Comparison of ENCODE assay signal across 8 cellular contexts in the genomic region with DNA sequence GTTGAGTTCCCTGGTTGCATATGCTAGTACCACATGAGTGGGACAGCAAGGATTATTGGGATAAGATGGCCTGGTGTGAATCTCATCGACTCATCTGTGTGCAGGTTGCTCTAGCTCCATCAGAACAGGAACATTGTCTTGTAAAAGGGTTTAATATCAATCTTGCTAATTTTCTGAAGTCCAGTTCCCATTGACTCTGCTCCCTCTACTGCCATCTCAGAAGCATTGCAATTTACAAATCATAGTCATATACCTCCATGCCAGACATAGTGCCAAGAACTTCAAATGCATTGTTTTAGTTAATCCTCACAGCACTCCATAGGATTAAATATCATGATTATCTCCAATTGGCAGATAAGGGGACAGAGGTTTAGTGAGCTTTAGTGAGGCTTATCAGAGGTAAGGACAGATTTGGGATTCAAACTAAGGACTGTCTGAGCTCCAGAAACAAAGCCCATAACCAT. TPM values are rescaled to one million over a fixed set of nuclear protein-coding genes. Genes with fewer than 3 reads are reported as not detected.
A peak's percentile ranks its signal among the peaks of the same experiment; 100 is the strongest.
DNase-seq lines count a peak whose midpoint lies in the region; ATAC-seq and TF ChIP-seq lines count a peak whose summit lies in the region.

No MANE protein-coding gene starts in this region.

- TF ChIP-seq CTCF in DND-41 (IDR thresholded peaks at IDR 0.05; ENCODE audit: borderline replicate concordance, extremely low read depth, low read length, poor library complexity, severe bottlenecking) (peak; percentile 94), GM20000 (IDR thresholded peaks at IDR 0.05; ENCODE audit: extremely low read depth, missing control alignments) (peak; percentile 49), MM.1S (IDR thresholded peaks at IDR 0.05; ENCODE audit: low read length) (peak; percentile 80), foreskin keratinocyte (conservative IDR thresholded peaks at IDR 0.05) (peak; percentile 80), tibial artery (IDR thresholded peaks at IDR 0.05) (peak; percentile 21 to 33), coronary artery (IDR thresholded peaks at IDR 0.05) (no peak)

- peak overlapping the region; percentile 42 for H2AFZ ChIP-seq in DND-41 (ENCODE audit: low read depth, low read length)
- H2AFZ ChIP-seq in MM.1S (ENCODE audit: low read length) = no peak overlapping the region

- no peaks in the 10 kb centered on the region for H3K9me3 Mint-ChIP-seq in T-helper 2 cell treated with Interferon-gamma antibody and Interleukin-4, amounts not matched to agents 5 μg/mL and 100 μg/mL, for 36 hours

- H4K20me1 ChIP-seq in DND-41 (ENCODE audit: insufficient read depth, low read length) = no peaks in the 10 kb centered on the region
- H4K20me1 ChIP-seq in MM.1S (ENCODE audit: insufficient read depth, low read length) = no peaks in the 10 kb centered on the region

- H3K9me3 ChIP-seq in DND-41 (ENCODE audit: insufficient read depth, low read length, severe bottlenecking) (no peaks in the 10 kb centered on the region), MM.1S (replicated peaks; ENCODE audit: insufficient read depth, low read length) (no peaks in the 10 kb centered on the region), tibial artery (no peaks in the 10 kb centered on the region)

- DNase-seq in DND-41 = peak; percentile 16
- DNase-seq in GM20000 (ENCODE audit: low spot score) = peak; percentile 52
- DNase-seq in MM.1S = peak; percentile 63
- DNase-seq in T-helper 2 cell treated with Interferon-gamma antibody and Interleukin-4, amounts not matched to agents 5 μg/mL and 100 μg/mL, for 36 hours (ENCODE audit: low spot score) = no peak
- no peak for DNase-seq in foreskin keratinocyte
- no peak for DNase-seq in tibial artery
- no peak for DNase-seq in coronary artery (ENCODE audit: low spot score)

- H3K4me1 Mint-ChIP-seq in T-helper 2 cell treated with Interferon-gamma antibody and Interleukin-4, amounts not matched to agents 5 μg/mL and 100 μg/mL, for 36 hours (ENCODE audit: low read depth) = peaks cover 57% of the 10 kb centered on the region

- H3K9ac ChIP-seq in DND-41 (ENCODE audit: low read depth, low read length) = no peak overlapping the region
- H3K9ac ChIP-seq in MM.1S (ENCODE audit: low read length) = no peak overlapping the region

- H3K27me3 Mint-ChIP-seq in T-helper 2 cell treated with Interferon-gamma antibody and Interleukin-4, amounts not matched to agents 5 μg/mL and 100 μg/mL, for 36 hours (ENCODE audit: low read depth) = peaks cover 2% of the 10 kb centered on the region

- H3K27me3 ChIP-seq in DND-41 (ENCODE audit: insufficient read depth, low read length, poor library complexity) = no peaks in the 10 kb centered on the region
- H3K27me3 ChIP-seq in MM.1S (replicated peaks; ENCODE audit: insufficient read depth, low read length) = no peaks in the 10 kb centered on the region
- H3K27me3 ChIP-seq in foreskin keratinocyte = no peaks in the 10 kb centered on the region
- H3K27me3 ChIP-seq in tibial artery = peaks cover 0 to 3% of the 10 kb centered on the region in 2 donors

- H3K4me1 ChIP-seq in DND-41 (ENCODE audit: insufficient read depth, low read length) = peaks cover 20% of the 10 kb centered on the region
- H3K4me1 ChIP-seq in MM.1S (ENCODE audit: low read length) = peaks cover 28% of the 10 kb centered on the region
- no peaks in the 10 kb centered on the region for H3K4me1 ChIP-seq in foreskin keratinocyte
- peaks cover 0 to 10% (median 3%) of the 10 kb centered on the region in 4 donors for H3K4me1 ChIP-seq in tibial artery

- H3K4me3 Mint-ChIP-seq in T-helper 2 cell treated with Interferon-gamma antibody and Interleukin-4, amounts not matched to agents 5 μg/mL and 100 μg/mL, for 36 hours = peak overlapping the region; percentile 44

- H3F3A ChIP-seq in MM.1S (ENCODE audit: insufficient read depth, low read length) = peaks cover 12% of the 10 kb centered on the region

- H3K4me2 ChIP-seq in DND-41 (ENCODE audit: insufficient read depth, low read length) (no peak overlapping the region), MM.1S (ENCODE audit: low read depth, low read length) (no peak overlapping the region)

- H3K79me2 ChIP-seq in DND-41 (ENCODE audit: insufficient read depth, low read length) (no peaks in the 10 kb centered on the region), MM.1S (ENCODE audit: low read length) (no peaks in the 10 kb centered on the region)

- no peaks in the 10 kb centered on the region for H3K36me3 Mint-ChIP-seq in T-helper 2 cell treated with Interferon-gamma antibody and Interleukin-4, amounts not matched to agents 5 μg/mL and 100 μg/mL, for 36 hours (ENCODE audit: low read depth)

- H3K9me2 ChIP-seq in MM.1S (replicated peaks; ENCODE audit: insufficient read depth, low read length) = no peaks in the 10 kb centered on the region

- H3K27ac Mint-ChIP-seq in T-helper 2 cell treated with Interferon-gamma antibody and Interleukin-4, amounts not matched to agents 5 μg/mL and 100 μg/mL, for 36 hours = peak overlapping the region; percentile 51

- H3K4me3 ChIP-seq in DND-41 (ENCODE audit: low read depth in 1 of 2, low read length in 2 of 2) (no peak overlapping the region), MM.1S (ENCODE audit: low read length) (no peak overlapping the region), tibial artery (no peak overlapping the region), coronary artery (no peak overlapping the region)

- H3K36me3 ChIP-seq in DND-41 (ENCODE audit: insufficient read depth, low read length) (no peaks in the 10 kb centered on the region), MM.1S (replicated peaks; ENCODE audit: insufficient read depth, low read length) (no peaks in the 10 kb centered on the region), tibial artery (no peaks in the 10 kb centered on the region)

- ATAC-seq in DND-41 (ENCODE audit: insufficient read depth, low read depth) = peak; percentile 70
- peak; percentile 61 for ATAC-seq in foreskin keratinocyte
- no peak for ATAC-seq in HG03442 (IDR thresholded peaks at IDR 0.05; ENCODE audit: unreplicated experiment)

- intact Hi-C loops in tibial artery (cut with DNase I; ENCODE audit: low total_unique reads) = no loop called here

- peak overlapping the region; percentile 37 for H3K27ac ChIP-seq in DND-41 (ENCODE audit: low read length)
- no peak overlapping the region for H3K27ac ChIP-seq in MM.1S (ENCODE audit: low read length)
- no peak overlapping the region for H3K27ac ChIP-seq in foreskin keratinocyte
- H3K27ac ChIP-seq in tibial artery = no peak overlapping the region
- no peak overlapping the region for H3K27ac ChIP-seq in coronary artery

RNA-seq across cellular contexts. Expression of gene STAT4, which starts 4.8 kb away (rescaled TPM):
- total RNA-seq in foreskin keratinocyte = 0.46 and 0.71 TPM in 2 replicates
- 0.25 and 0.30 TPM in 2 replicates for polyA plus RNA-seq in foreskin keratinocyte

Comparison
In these comparisons a context has a peak if more than half of its experiments do, and no peak if none do; other contexts are left out.
1. DNase-seq: peak in DND-41 (single experiment), GM20000 (single experiment) and MM.1S (single experiment); none in T-helper 2 cell treated with Interferon-gamma antibody and Interleukin-4, amounts not matched to agents 5 μg/mL and 100 μg/mL, for 36 hours (single experiment), foreskin keratinocyte (0 of 2), tibial artery (0 of 2) and coronary artery (single experiment).